Comparison of ENCODE assay signal across 8 cellular contexts in genomic region chr5:56819027-56819881, GRCh38. TPM values are rescaled to one million over a fixed set of nuclear protein-coding genes. Genes with fewer than 3 reads are reported as not detected.
DNase-seq lines count a peak whose midpoint lies in the region; ATAC-seq, FAIRE-seq and TF ChIP-seq lines count a peak whose summit lies in the region.

No MANE protein-coding gene starts in this region.

- peak overlapping the region; percentile 97 for H3K27ac ChIP-seq in left ventricle myocardium inferior (replicated peaks)
- H3K27ac ChIP-seq in left lung, result peak overlapping the region; percentile 40 to 98
- peak overlapping the region; percentile 51 for H3K27ac ChIP-seq in upper lobe of right lung

- DNase-seq in left ventricle myocardium inferior (no peak), Right ventricle myocardium superior (no peak), left lung (no peak), upper lobe of right lung (no peak), RCC 7860 (ENCODE audit: low spot score) (no peak), NCI-H2107 treated with DMSO at 0.1 percent for 48 hours (lab: John Stamatoyannopoulos, UW; ENCODE audit: unreplicated experiment) (no peak)
- DNase-seq in activated T-helper 2 cell treated with anti-CD3 and anti-CD28 coated beads, Interferon-gamma antibody, Interleukin-2, Interleukin-4, amounts not matched to agents 10 μg/mL and 5 μg/mL and 100 μg/mL, durations not matched to agents 14 hours and 24 hours and 36 hours (ENCODE audit: low spot score), result no peak

- FAIRE-seq in RCC 7860 (lab: Jason Lieb, UNC), result no peak

- H3K36me3 ChIP-seq in left ventricle myocardium inferior (no peaks in the 10 kb centered on the region), left lung (no peaks in the 10 kb centered on the region), upper lobe of right lung (no peaks in the 10 kb centered on the region)

- H3K4me3 ChIP-seq in left ventricle myocardium inferior (peak overlapping the region; percentile 92), left lung (peak overlapping the region; percentile 8 to 94), upper lobe of right lung (peak overlapping the region; percentile 32)

- peak overlapping the region; percentile 51 for H3K4me3 Mint-ChIP-seq in activated T-helper 2 cell treated with anti-CD3 and anti-CD28 coated beads, Interferon-gamma antibody, Interleukin-2, Interleukin-4, amounts not matched to agents 10 μg/mL and 5 μg/mL and 100 μg/mL, durations not matched to agents 14 hours and 24 hours and 36 hours (ENCODE audit: low read depth)

- peak overlapping the region; percentile 2 for H3K27ac Mint-ChIP-seq in activated T-helper 2 cell treated with anti-CD3 and anti-CD28 coated beads, Interferon-gamma antibody, Interleukin-2, Interleukin-4, amounts not matched to agents 10 μg/mL and 5 μg/mL and 100 μg/mL, durations not matched to agents 14 hours and 24 hours and 36 hours

- no peaks in the 10 kb centered on the region for H3K27me3 ChIP-seq in left ventricle myocardium inferior (ENCODE audit: low read depth)
- no peaks in the 10 kb centered on the region for H3K27me3 ChIP-seq in left lung
- H3K27me3 ChIP-seq in upper lobe of right lung, result no peaks in the 10 kb centered on the region

- H3K27me3 Mint-ChIP-seq in activated T-helper 2 cell treated with anti-CD3 and anti-CD28 coated beads, Interferon-gamma antibody, Interleukin-2, Interleukin-4, amounts not matched to agents 10 μg/mL and 5 μg/mL and 100 μg/mL, durations not matched to agents 14 hours and 24 hours and 36 hours (ENCODE audit: low read depth), result no peaks in the 10 kb centered on the region

- TF ChIP-seq CTCF in left ventricle myocardium inferior (IDR thresholded peaks at IDR 0.05; ENCODE audit: borderline replicate concordance), result no peak
- TF ChIP-seq CTCF in left lung (IDR thresholded peaks at IDR 0.05), result no peak
- no peak for TF ChIP-seq CTCF in upper lobe of right lung (IDR thresholded peaks at IDR 0.05)

- no peaks in the 10 kb centered on the region for H3K9me3 Mint-ChIP-seq in activated T-helper 2 cell treated with anti-CD3 and anti-CD28 coated beads, Interferon-gamma antibody, Interleukin-2, Interleukin-4, amounts not matched to agents 10 μg/mL and 5 μg/mL and 100 μg/mL, durations not matched to agents 14 hours and 24 hours and 36 hours

- H3K9me3 ChIP-seq in left ventricle myocardium inferior (replicated peaks), result no peaks in the 10 kb centered on the region
- H3K9me3 ChIP-seq in left lung, result no peaks in the 10 kb centered on the region
- H3K9me3 ChIP-seq in upper lobe of right lung, result no peaks in the 10 kb centered on the region

- H3K4me1 ChIP-seq in left ventricle myocardium inferior (peaks cover 97% of the 10 kb centered on the region), left lung (peaks cover 23 to 68% of the 10 kb centered on the region in 2 donors), upper lobe of right lung (peaks cover 53% of the 10 kb centered on the region)

- ATAC-seq in Right ventricle myocardium superior (ENCODE audit: poor library complexity) (no peak), left lung (no peak), upper lobe of right lung (no peak), GM18511 (IDR thresholded peaks at IDR 0.05; ENCODE audit: unreplicated experiment) (no peak)

- H3K4me1 Mint-ChIP-seq in activated T-helper 2 cell treated with anti-CD3 and anti-CD28 coated beads, Interferon-gamma antibody, Interleukin-2, Interleukin-4, amounts not matched to agents 10 μg/mL and 5 μg/mL and 100 μg/mL, durations not matched to agents 14 hours and 24 hours and 36 hours (ENCODE audit: low read depth), result peaks cover 47% of the 10 kb centered on the region

- peaks cover 26% of the 10 kb centered on the region for H3K36me3 Mint-ChIP-seq in activated T-helper 2 cell treated with anti-CD3 and anti-CD28 coated beads, Interferon-gamma antibody, Interleukin-2, Interleukin-4, amounts not matched to agents 10 μg/mL and 5 μg/mL and 100 μg/mL, durations not matched to agents 14 hours and 24 hours and 36 hours (ENCODE audit: low read depth)

- intact Hi-C loops in left ventricle myocardium inferior (cut with micrococcal nuclease) (no loop called here), Right ventricle myocardium superior (cut with DNase I) (loop anchor here (10.0 kb wide), 1 partner anchor 334 kb away; no protein-coding TSS in a partner anchor), left lung (cut with DNase I) (no loop called here), upper lobe of right lung (cut with DNase I) (no loop called here)
- intact Hi-C loops in activated T-helper 2 cell treated with anti-CD3 and anti-CD28 coated beads, Interferon-gamma antibody, Interleukin-2, Interleukin-4, amounts not matched to agents 10 μg/mL and 5 μg/mL and 100 μg/mL, durations not matched to agents 14 hours and 24 hours and 36 hours (cut with micrococcal nuclease), result loop anchor here (5.0 kb wide), 5 partner anchors 107 to 822 kb away; no protein-coding TSS in a partner anchor

RNA-seq across cellular contexts. Expression of gene MAP3K1, which starts 3.9 kb away (rescaled TPM):
- total RNA-seq in left ventricle myocardium inferior (5.7 TPM), Right ventricle myocardium superior (5.6 TPM), left lung (10 to 100 TPM; 20.6 to 30.2 TPM), upper lobe of right lung (20.3 TPM)
- 19.9 and 20.7 TPM in 2 replicates for total RNA-seq in activated T-helper 2 cell treated with anti-CD3 and anti-CD28 coated beads, Interferon-gamma antibody, Interleukin-2, Interleukin-4, amounts not matched to agents 10 μg/mL and 5 μg/mL and 100 μg/mL, durations not matched to agents 14 hours and 24 hours and 36 hours

Comparison
In these comparisons a context has a peak if more than half of its experiments do, and no peak if none do; other contexts are left out.
1. intact Hi-C loops: an anchor here in Right ventricle myocardium superior (10.0 kb wide) and activated T-helper 2 cell treated with anti-CD3 and anti-CD28 coated beads, Interferon-gamma antibody, Interleukin-2, Interleukin-4, amounts not matched to agents 10 μg/mL and 5 μg/mL and 100 μg/mL, durations not matched to agents 14 hours and 24 hours and 36 hours (5.0 kb wide); none called in left ventricle myocardium inferior, left lung and upper lobe of right lung.
2. H3K4me3 ChIP-seq: peak in every context shown above with its lines; median percentile 92 in left ventricle myocardium inferior; 51 in left lung; 32 in upper lobe of right lung.